13 cellular contexts compared by ENCODE assay signal in the genomic region with DNA sequence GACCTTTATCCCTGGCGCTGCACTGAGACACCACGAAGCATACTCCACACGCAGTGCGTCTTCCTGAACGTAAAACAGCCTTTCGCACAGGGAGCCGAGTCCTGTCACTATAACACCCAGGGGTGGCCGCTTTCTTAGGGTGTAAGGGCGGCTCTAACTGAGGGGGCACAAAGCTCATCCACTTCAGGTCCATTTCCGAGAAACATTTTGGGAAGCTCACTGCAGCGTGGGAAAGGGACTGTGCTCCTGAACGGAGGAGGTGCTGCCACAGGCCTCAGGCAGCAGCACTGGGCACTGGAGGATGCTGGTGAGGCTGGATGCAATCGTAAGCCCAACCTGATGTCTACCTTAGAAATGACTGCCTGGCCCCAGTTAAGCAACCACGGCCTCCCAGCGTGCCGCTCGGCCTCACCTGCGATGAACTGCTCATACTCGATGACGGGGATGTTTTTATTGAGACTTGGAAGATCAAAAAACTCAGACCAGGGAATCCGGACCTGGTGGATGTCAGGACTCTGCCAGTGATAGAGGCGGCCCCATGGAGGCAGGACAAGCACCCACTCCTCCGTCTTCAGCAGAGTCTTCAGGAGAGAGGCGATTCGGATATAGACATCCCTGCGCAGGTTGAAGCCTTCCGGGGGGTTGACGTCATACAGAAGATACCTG. TPM values are rescaled to one million over a fixed set of nuclear protein-coding genes. Genes with fewer than 3 reads are reported as not detected.
DNase-seq lines count a peak whose midpoint lies in the region; ATAC-seq and TF ChIP-seq lines count a peak whose summit lies in the region.
"Had no signal": no experiment of that assay in that cellular context is flagged by ENCODE, and none has a peak within 500 bp of the region (broad histone marks: within the 10 kb centered on the region; RNA-seq: fewer than 3 reads in every experiment).

No MANE protein-coding gene starts in this region.

- CTCF ChIA-PET in WTC11 (lab: Charles Lee), result no interaction called here

- ATAC-seq in WTC11 (no peak), left lobe of liver (no peak), GM18909 (IDR thresholded peaks at IDR 0.05; ENCODE audit: poor library complexity, unreplicated experiment) (no peak)
- no peak for ATAC-seq in stimulated activated naive CD8-positive, alpha-beta T cell treated with anti-CD3 and anti-CD28 coated beads, Interleukin-15, amount 100 ng/mL, for 72 hours

- no peak overlapping the region for H3K27ac Mint-ChIP-seq in WTC11
- H3K27ac Mint-ChIP-seq in stimulated activated naive CD8-positive, alpha-beta T cell treated with anti-CD3 and anti-CD28 coated beads, Interleukin-15, amount 100 ng/mL, for 72 hours, result no peak overlapping the region

- POLR2A ChIA-PET in WTC11 (lab: Charles Lee), result no interaction called here

- H3K36me3 Mint-ChIP-seq in WTC11, result peaks cover 28% of the 10 kb centered on the region

- peaks cover 8% of the 10 kb centered on the region for H3K4me1 ChIP-seq in Karpas-422 (ENCODE audit: low read length)

- H3K27ac ChIP-seq in Karpas-422 (ENCODE audit: low read length), result no peak overlapping the region
- H3K27ac ChIP-seq: breast epithelium, Peyer's patch, skin epidermis had no signal

- peak overlapping the region; percentile 43 for H3K4me3 Mint-ChIP-seq in WTC11
- peak overlapping the region; percentile 27 for H3K4me3 Mint-ChIP-seq in stimulated activated naive CD8-positive, alpha-beta T cell treated with anti-CD3 and anti-CD28 coated beads, Interleukin-15, amount 100 ng/mL, for 72 hours

- H3K36me3 ChIP-seq in Karpas-422 (ENCODE audit: insufficient read depth, low read length), result no peaks in the 10 kb centered on the region

- H4K20me1 ChIP-seq in Karpas-422 (ENCODE audit: insufficient read depth, low read depth, low read length), result no peaks in the 10 kb centered on the region; the same call in 1 of the 2 replicates

- no peaks in the 10 kb centered on the region for H3K9me2 ChIP-seq in Karpas-422 (replicated peaks; ENCODE audit: insufficient read depth, low read length)

- H3K9me3 Mint-ChIP-seq in WTC11, result no peaks in the 10 kb centered on the region
- no peaks in the 10 kb centered on the region for H3K9me3 Mint-ChIP-seq in stimulated activated naive CD8-positive, alpha-beta T cell treated with anti-CD3 and anti-CD28 coated beads, Interleukin-15, amount 100 ng/mL, for 72 hours

- no peak overlapping the region for H3K4me3 ChIP-seq in Karpas-422 (ENCODE audit: low read length)
- H3K4me3 ChIP-seq: breast epithelium, Peyer's patch, skin epidermis had no signal

- DNase-seq in activated T-cell treated with anti-CD3 and anti-CD28 coated beads, Interleukin-2, amount 50 U/mL, for 1 hour, result peak; percentile 12
- DNase-seq in activated T-cell treated with anti-CD3 and anti-CD28 coated beads for 4 hours (no peak), WTC11 (ENCODE audit: low spot score) (no peak), left lobe of liver (ENCODE audit: low spot score) (peak; percentile 32), Karpas-422 (no peak), NCI-H1105 (lab: John Stamatoyannopoulos, UW) (no peak)
- no peak for DNase-seq in stimulated activated naive CD8-positive, alpha-beta T cell treated with anti-CD3 and anti-CD28 coated beads, Interleukin-15, amount 100 ng/mL, for 72 hours
- DNase-seq: NCI-H1048, trophoblast cell had no signal

- no peak overlapping the region for H2AFZ ChIP-seq in Karpas-422 (ENCODE audit: low read length)

- no peak overlapping the region for H3K9ac ChIP-seq in Karpas-422 (ENCODE audit: low read length)

- no peaks in the 10 kb centered on the region for H3K4me1 Mint-ChIP-seq in WTC11
- H3K4me1 Mint-ChIP-seq in stimulated activated naive CD8-positive, alpha-beta T cell treated with anti-CD3 and anti-CD28 coated beads, Interleukin-15, amount 100 ng/mL, for 72 hours, result peaks cover 22% of the 10 kb centered on the region

- peaks cover 9% of the 10 kb centered on the region for H3K79me2 ChIP-seq in Karpas-422 (ENCODE audit: low read length)

- H3K27me3 Mint-ChIP-seq in WTC11 (ENCODE audit: low read depth), result no peaks in the 10 kb centered on the region
- no peaks in the 10 kb centered on the region for H3K27me3 Mint-ChIP-seq in stimulated activated naive CD8-positive, alpha-beta T cell treated with anti-CD3 and anti-CD28 coated beads, Interleukin-15, amount 100 ng/mL, for 72 hours

- no peak for TF ChIP-seq CTCF in WTC11 (IDR thresholded peaks at IDR 0.05)

- H3K27me3 ChIP-seq in Karpas-422 (ENCODE audit: low read length), result no peaks in the 10 kb centered on the region
- H3K27me3 ChIP-seq: breast epithelium, Peyer's patch had no signal

- H3K9me3 ChIP-seq in Karpas-422 (ENCODE audit: low read length), result no peaks in the 10 kb centered on the region
- H3K9me3 ChIP-seq: breast epithelium, Peyer's patch had no signal

- H3K4me2 ChIP-seq in Karpas-422 (ENCODE audit: low read depth, low read length, poor library complexity, severe bottlenecking), result no peak overlapping the region

TF ChIP-seq in WTC11, 78 proteins besides CTCF, POLR2A, EP300 and RAD21:
- TF ChIP-seq ZNF232 (CRISPR knock-in tag; IDR thresholded peaks at IDR 0.05) (no peak), TP53 (CRISPR knock-in tag; IDR thresholded peaks at IDR 0.05) (no peak), USF2 (CRISPR knock-in tag; IDR thresholded peaks at IDR 0.05) (no peak), TCF7 (CRISPR knock-in tag; IDR thresholded peaks at IDR 0.05; ENCODE audit: low read depth) (no peak), ZSCAN18 (CRISPR knock-in tag; IDR thresholded peaks at IDR 0.05) (no peak), AFF4 (CRISPR knock-in tag; IDR thresholded peaks at IDR 0.05; ENCODE audit: borderline replicate concordance) (no peak)
- TF ChIP-seq, protein P1, sequence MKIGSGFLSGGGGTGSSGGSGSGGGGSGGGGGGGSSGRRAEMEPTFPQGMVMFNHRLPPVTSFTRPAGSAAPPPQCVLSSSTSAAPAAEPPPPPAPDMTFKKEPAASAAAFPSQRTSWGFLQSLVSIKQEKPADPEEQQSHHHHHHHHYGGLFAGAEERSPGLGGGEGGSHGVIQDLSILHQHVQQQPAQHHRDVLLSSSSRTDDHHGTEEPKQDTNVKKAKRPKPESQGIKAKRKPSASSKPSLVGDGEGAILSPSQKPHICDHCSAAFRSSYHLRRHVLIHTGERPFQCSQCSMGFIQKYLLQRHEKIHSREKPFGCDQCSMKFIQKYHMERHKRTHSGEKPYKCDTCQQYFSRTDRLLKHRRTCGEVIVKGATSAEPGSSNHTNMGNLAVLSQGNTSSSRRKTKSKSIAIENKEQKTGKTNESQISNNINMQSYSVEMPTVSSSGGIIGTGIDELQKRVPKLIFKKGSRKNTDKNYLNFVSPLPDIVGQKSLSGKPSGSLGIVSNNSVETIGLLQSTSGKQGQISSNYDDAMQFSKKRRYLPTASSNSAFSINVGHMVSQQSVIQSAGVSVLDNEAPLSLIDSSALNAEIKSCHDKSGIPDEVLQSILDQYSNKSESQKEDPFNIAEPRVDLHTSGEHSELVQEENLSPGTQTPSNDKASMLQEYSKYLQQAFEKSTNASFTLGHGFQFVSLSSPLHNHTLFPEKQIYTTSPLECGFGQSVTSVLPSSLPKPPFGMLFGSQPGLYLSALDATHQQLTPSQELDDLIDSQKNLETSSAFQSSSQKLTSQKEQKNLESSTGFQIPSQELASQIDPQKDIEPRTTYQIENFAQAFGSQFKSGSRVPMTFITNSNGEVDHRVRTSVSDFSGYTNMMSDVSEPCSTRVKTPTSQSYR (CRISPR knock-in tag; IDR thresholded peaks at IDR 0.05), result no peak

RNA-seq across cellular contexts. Expression of gene POFUT2, which starts 2.3 kb away (rescaled TPM):
- total RNA-seq in WTC11 (2021) (37.1 to 41.4 TPM (median 39.7 TPM) in 3 replicates), left lobe of liver (17.5 TPM)
- total RNA-seq in Karpas-422 (2014; rRNA removed; shearing (Covaris generic); ENCODE audit: low replicate concordance), result 10.5 and 18.0 TPM in 2 replicates

Comparison
In these comparisons a context has a peak if more than half of its experiments do, and no peak if none do; other contexts are left out.
1. DNase-seq: peak in activated T-cell treated with anti-CD3 and anti-CD28 coated beads, Interleukin-2, amount 50 U/mL, for 1 hour (single experiment) and left lobe of liver (single experiment); none in activated T-cell treated with anti-CD3 and anti-CD28 coated beads for 4 hours (single experiment), WTC11 (single experiment), stimulated activated naive CD8-positive, alpha-beta T cell treated with anti-CD3 and anti-CD28 coated beads, Interleukin-15, amount 100 ng/mL, for 72 hours (0 of 2), Karpas-422 (single experiment) and NCI-H1105 (single experiment).